9 cellular contexts compared by ENCODE assay signal in genomic region chr11:71372693-71373657, GRCh38.
A peak's percentile ranks its signal among the peaks of the same experiment; 100 is the strongest.
DNase-seq lines count a peak whose midpoint lies in the region; ATAC-seq, FAIRE-seq and TF ChIP-seq lines count a peak whose summit lies in the region.
"Had no signal": no experiment of that assay in that cellular context is flagged by ENCODE, and none has a peak within 500 bp of the region (broad histone marks: within the 10 kb centered on the region; RNA-seq: fewer than 3 reads in every experiment).

No MANE protein-coding gene starts in this region.

- TF ChIP-seq CTCF in heart right ventricle (IDR thresholded peaks at IDR 0.05), result peak in 7 of 9 donors; percentile 1 to 40 (median 27)
- peak; percentile 15 for TF ChIP-seq CTCF in glutamatergic neuron (IDR thresholded peaks at IDR 0.05; ENCODE audit: partially characterized antibody, unreplicated experiment)
- TF ChIP-seq CTCF in ovary (IDR thresholded peaks at IDR 0.05), result no peak

- H3K36me3 ChIP-seq in heart right ventricle, result no peaks in the 10 kb centered on the region
- H3K36me3 ChIP-seq in ovary, result no peaks in the 10 kb centered on the region

- H3K4me1 ChIP-seq in heart right ventricle (no peaks in the 10 kb centered on the region), ovary (ENCODE audit: insufficient read depth) (no peaks in the 10 kb centered on the region)

- intact Hi-C loops in heart right ventricle (cut with DNase I), result loop anchor here in 1 of 10 donors (2.0 kb wide), 1 partner anchor 286 kb away; no protein-coding TSS in a partner anchor
- intact Hi-C loops in Right ventricle myocardium superior (cut with DNase I), result no loop called here
- intact Hi-C loops in ovary (cut with DNase I), result no loop called here

- FAIRE-seq in RCC 7860 (lab: Jason Lieb, UNC), result no peak

- H3K4me3 ChIP-seq in heart right ventricle (no peak overlapping the region), ovary (no peak overlapping the region)
- H3K4me3 ChIP-seq: skin epidermis had no signal

- no peaks in the 10 kb centered on the region for H3K4me1 Mint-ChIP-seq in glutamatergic neuron (ENCODE audit: low read depth, unreplicated experiment)

- ATAC-seq in heart right ventricle, result peak in 1 of 8 donors; percentile 39
- ATAC-seq in Right ventricle myocardium superior (ENCODE audit: poor library complexity), result no peak

- WGBS in heart right ventricle, 2 donors, result 73 to 74% methylated on average over 9 of the region's 9 CpGs
- 69 to 71% (median 70%) methylated on average over 9 of the region's 9 CpGs for WGBS in ovary, 3 donors

- peaks cover 15% of the 10 kb centered on the region for H3K9me3 Mint-ChIP-seq in glutamatergic neuron (ENCODE audit: unreplicated experiment)

- DNase-seq in heart right ventricle (no peak), Right ventricle myocardium superior (no peak), RCC 7860 (ENCODE audit: low spot score) (peak; percentile 27), glutamatergic neuron (no peak), ovary (no peak), NCI-H524 treated with DMSO at 0.1 percent for 48 hours (lab: John Stamatoyannopoulos, UW) (no peak), NOMO-1 treated with DMSO at 0.1 percent for 48 hours (lab: John Stamatoyannopoulos, UW; ENCODE audit: unreplicated experiment) (no peak)
- no peak for DNase-seq in activated CD8-positive, alpha-beta memory T cell treated with anti-CD3 and anti-CD28 coated beads, Interleukin-2, amount 50 U/mL, for 4 hours

- TF ChIP-seq POLR2A in ovary (IDR thresholded peaks at IDR 0.05), result no peak

- H3K27ac ChIP-seq in heart right ventricle, result no peak overlapping the region
- no peak overlapping the region for H3K27ac ChIP-seq in ovary
- H3K27ac ChIP-seq: skin epidermis had no signal

- TF ChIP-seq EP300 in ovary (IDR thresholded peaks at IDR 0.05), result no peak

- H3K27me3 Mint-ChIP-seq in glutamatergic neuron (ENCODE audit: unreplicated experiment), result peaks cover 4% of the 10 kb centered on the region

- no peaks in the 10 kb centered on the region for H3K9me3 ChIP-seq in heart right ventricle
- no peaks in the 10 kb centered on the region for H3K9me3 ChIP-seq in ovary

- H3K27me3 ChIP-seq in heart right ventricle (peaks cover 0 to 33% (median 13%) of the 10 kb centered on the region in 7 donors), ovary (no peaks in the 10 kb centered on the region)

- no peak overlapping the region for H3K27ac Mint-ChIP-seq in glutamatergic neuron (ENCODE audit: unreplicated experiment)

- H3K4me3 Mint-ChIP-seq in glutamatergic neuron (ENCODE audit: unreplicated experiment), result no peak overlapping the region

- no peaks in the 10 kb centered on the region for H3K36me3 Mint-ChIP-seq in glutamatergic neuron (ENCODE audit: unreplicated experiment)

Comparison
In these comparisons a context has a peak if more than half of its experiments do, and no peak if none do; other contexts are left out.
1. CTCF ChIP-seq: peak in heart right ventricle (7 of 9) and glutamatergic neuron (single experiment); none in ovary (0 of 3).